11 cellular contexts compared by ENCODE assay signal in genomic region chr19:58196911-58197616, GRCh38. TPM values are rescaled to one million over a fixed set of nuclear protein-coding genes. Genes with fewer than 3 reads are reported as not detected.
DNase-seq lines count a peak whose midpoint lies in the region; ATAC-seq and TF ChIP-seq lines count a peak whose summit lies in the region.
"Had no signal": no experiment of that assay in that cellular context is flagged by ENCODE, and none has a peak within 500 bp of the region (broad histone marks: within the 10 kb centered on the region; RNA-seq: fewer than 3 reads in every experiment).

No MANE protein-coding gene starts in this region.

- no peak for ATAC-seq in GM21576 (IDR thresholded peaks at IDR 0.05; ENCODE audit: unreplicated experiment)
- no peak for ATAC-seq in GM18907 (IDR thresholded peaks at IDR 0.05; ENCODE audit: unreplicated experiment)

- peaks cover 0 to 98% (median 19%) of the 10 kb centered on the region in 3 donors for H3K36me3 ChIP-seq in Peyer's patch

- no peak overlapping the region for H3K27ac ChIP-seq in Peyer's patch

- no peaks in the 10 kb centered on the region for H3K27me3 ChIP-seq in Peyer's patch

- peak; percentile 65 for DNase-seq in DMS53 (lab: John Stamatoyannopoulos, UW)
- DNase-seq in HT-29 (ENCODE audit: low spot score), result peak; percentile 40
- peak; percentile 58 for DNase-seq in amniotic epithelial cell (ENCODE audit: low read depth)
- DNase-seq in left kidney (ENCODE audit: low read depth, low spot score), result peak; percentile 12
- no peak for DNase-seq in globus pallidus (ENCODE audit: low spot score)
- DNase-seq in Peyer's patch, result no peak
- DNase-seq: NCI-H524; stimulated activated CD4-positive, alpha-beta T cell treated with anti-CD3 and anti-CD28 coated beads, Interleukin-2, amount 100 ng/mL, for 48 hours; substantia nigra had no signal

- peaks cover 0 to 100% (median 65%) of the 10 kb centered on the region in 4 donors for H3K9me3 ChIP-seq in Peyer's patch

- H3K4me1 ChIP-seq in Peyer's patch, result no peaks in the 10 kb centered on the region

- no peak overlapping the region for H3K4me3 ChIP-seq in Peyer's patch

- no peak for TF ChIP-seq POLR2A in Peyer's patch (IDR thresholded peaks at IDR 0.05)

- no peak for TF ChIP-seq CTCF in Peyer's patch (IDR thresholded peaks at IDR 0.05)

RNA-seq across cellular contexts. Expression of gene ZNF274, which starts 14.2 kb away (rescaled TPM):
- total RNA-seq in HT-29 (2014; rRNA removed; shearing (Covaris generic)), result 11.1 and 19.7 TPM in 2 replicates
- total RNA-seq in Peyer's patch, result 10 to 100 TPM; 32.4 to 46.8 (median 39.7) TPM

RNA-seq across cellular contexts. Expression of gene ZNF544, which starts 31.6 kb away (rescaled TPM):
- total RNA-seq in HT-29 (2014; rRNA removed; shearing (Covaris generic)), result 60.1 and 64.8 TPM in 2 replicates
- total RNA-seq in Peyer's patch, result 100 to 1,000 TPM in 1 of 4 donors, 10 to 100 TPM in 3; 21.9 to 158 (median 31.4) TPM

RNA-seq across cellular contexts. Expression of gene ZNF329, which starts 46.5 kb away (rescaled TPM):
- 2.5 and 4.2 TPM in 2 replicates for total RNA-seq in HT-29 (2014; rRNA removed; shearing (Covaris generic))
- 10 to 100 TPM in 1 of 4 donors, 1 to 10 TPM in 3; 3.4 to 11.6 (median 5.7) TPM for total RNA-seq in Peyer's patch

Comparison
In these comparisons a context has a peak if more than half of its experiments do, and no peak if none do; other contexts are left out.
1. DNase-seq: peak in DMS53 (single experiment), HT-29 (single experiment), amniotic epithelial cell (single experiment) and left kidney (single experiment); none in globus pallidus (single experiment) and Peyer's patch (0 of 3).